2 cellular contexts compared by ENCODE assay signal in the genomic region with DNA sequence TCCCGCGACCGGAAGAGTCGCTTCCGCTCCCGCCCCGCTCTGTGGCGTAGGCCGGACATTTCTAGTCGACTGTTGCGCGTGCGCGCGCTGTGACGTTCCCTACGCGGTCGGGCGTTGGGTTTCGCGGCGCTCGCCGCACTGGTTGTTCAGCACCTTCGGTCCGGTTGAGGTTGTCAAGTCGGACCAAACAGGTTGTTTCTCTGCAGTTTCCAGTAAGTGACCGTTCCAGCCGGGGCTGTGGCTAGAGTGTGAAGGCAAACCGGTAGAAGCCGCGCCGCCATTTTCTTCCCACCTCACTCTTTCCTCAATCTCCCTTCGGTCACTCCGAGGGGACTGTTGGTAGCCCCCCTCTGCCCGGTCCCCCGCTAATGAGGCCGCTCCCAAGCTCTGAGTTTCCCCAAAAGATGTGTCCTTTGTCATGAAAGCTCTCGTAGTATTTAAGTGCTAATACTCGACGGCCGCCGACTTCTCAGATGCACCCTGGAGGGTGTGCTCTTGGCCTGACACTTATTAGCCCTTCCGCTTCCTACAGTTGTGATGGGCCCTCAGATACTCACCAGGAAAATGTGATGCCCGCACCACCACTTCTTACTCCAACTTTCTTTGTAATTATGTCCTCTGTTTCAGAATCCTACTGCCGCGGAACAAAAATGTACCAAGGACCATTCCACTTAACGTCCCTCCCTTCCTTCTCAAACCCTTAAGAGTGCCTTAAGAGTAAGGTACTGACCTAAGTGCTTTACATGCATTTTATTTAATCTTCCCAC.
TF ChIP-seq lines count a peak whose summit lies in the region.

No MANE protein-coding gene starts in this region.

TF ChIP-seq in HCT116, 20 proteins besides CTCF, POLR2A, EP300 and RAD21 (continued from another document):
- TF ChIP-seq, protein P1, sequence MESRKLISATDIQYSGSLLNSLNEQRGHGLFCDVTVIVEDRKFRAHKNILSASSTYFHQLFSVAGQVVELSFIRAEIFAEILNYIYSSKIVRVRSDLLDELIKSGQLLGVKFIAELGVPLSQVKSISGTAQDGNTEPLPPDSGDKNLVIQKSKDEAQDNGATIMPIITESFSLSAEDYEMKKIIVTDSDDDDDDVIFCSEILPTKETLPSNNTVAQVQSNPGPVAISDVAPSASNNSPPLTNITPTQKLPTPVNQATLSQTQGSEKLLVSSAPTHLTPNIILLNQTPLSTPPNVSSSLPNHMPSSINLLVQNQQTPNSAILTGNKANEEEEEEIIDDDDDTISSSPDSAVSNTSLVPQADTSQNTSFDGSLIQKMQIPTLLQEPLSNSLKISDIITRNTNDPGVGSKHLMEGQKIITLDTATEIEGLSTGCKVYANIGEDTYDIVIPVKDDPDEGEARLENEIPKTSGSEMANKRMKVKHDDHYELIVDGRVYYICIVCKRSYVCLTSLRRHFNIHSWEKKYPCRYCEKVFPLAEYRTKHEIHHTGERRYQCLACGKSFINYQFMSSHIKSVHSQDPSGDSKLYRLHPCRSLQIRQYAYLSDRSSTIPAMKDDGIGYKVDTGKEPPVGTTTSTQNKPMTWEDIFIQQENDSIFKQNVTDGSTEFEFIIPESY (IDR thresholded peaks at IDR 0.05; ENCODE audit: extremely low read depth, insufficient replicate concordance, low read length) = no peak
- TF ChIP-seq, protein P2, sequence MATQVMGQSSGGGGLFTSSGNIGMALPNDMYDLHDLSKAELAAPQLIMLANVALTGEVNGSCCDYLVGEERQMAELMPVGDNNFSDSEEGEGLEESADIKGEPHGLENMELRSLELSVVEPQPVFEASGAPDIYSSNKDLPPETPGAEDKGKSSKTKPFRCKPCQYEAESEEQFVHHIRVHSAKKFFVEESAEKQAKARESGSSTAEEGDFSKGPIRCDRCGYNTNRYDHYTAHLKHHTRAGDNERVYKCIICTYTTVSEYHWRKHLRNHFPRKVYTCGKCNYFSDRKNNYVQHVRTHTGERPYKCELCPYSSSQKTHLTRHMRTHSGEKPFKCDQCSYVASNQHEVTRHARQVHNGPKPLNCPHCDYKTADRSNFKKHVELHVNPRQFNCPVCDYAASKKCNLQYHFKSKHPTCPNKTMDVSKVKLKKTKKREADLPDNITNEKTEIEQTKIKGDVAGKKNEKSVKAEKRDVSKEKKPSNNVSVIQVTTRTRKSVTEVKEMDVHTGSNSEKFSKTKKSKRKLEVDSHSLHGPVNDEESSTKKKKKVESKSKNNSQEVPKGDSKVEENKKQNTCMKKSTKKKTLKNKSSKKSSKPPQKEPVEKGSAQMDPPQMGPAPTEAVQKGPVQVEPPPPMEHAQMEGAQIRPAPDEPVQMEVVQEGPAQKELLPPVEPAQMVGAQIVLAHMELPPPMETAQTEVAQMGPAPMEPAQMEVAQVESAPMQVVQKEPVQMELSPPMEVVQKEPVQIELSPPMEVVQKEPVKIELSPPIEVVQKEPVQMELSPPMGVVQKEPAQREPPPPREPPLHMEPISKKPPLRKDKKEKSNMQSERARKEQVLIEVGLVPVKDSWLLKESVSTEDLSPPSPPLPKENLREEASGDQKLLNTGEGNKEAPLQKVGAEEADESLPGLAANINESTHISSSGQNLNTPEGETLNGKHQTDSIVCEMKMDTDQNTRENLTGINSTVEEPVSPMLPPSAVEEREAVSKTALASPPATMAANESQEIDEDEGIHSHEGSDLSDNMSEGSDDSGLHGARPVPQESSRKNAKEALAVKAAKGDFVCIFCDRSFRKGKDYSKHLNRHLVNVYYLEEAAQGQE (IDR thresholded peaks at IDR 0.05; ENCODE audit: low read depth) = no peak
- TF ChIP-seq JUND (IDR thresholded peaks at IDR 0.05) (0 out of 2 replicates have a peak, but pooled peaks have one; percentile 24), ELF1 (IDR thresholded peaks at IDR 0.05; ENCODE audit: borderline replicate concordance, low read depth) (peak; percentile 44; the same call in 1 of the 2 replicates), ZFX (IDR thresholded peaks at IDR 0.05) (peak; percentile 38), YY1 (IDR thresholded peaks at IDR 0.05; ENCODE audit: extremely low read depth, insufficient replicate concordance, low read depth, low read length) (peak; percentile 64), SP1 (IDR thresholded peaks at IDR 0.05; ENCODE audit: low read depth) (no peak), SRF (IDR thresholded peaks at IDR 0.05; ENCODE audit: low read depth) (no peak)
- TF ChIP-seq, protein P3, sequence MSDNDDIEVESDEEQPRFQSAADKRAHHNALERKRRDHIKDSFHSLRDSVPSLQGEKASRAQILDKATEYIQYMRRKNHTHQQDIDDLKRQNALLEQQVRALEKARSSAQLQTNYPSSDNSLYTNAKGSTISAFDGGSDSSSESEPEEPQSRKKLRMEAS (IDR thresholded peaks at IDR 0.05) = peak; percentile 73

TF ChIP-seq in SK-N-SH treated with all-trans-retinoic acid at 6 μM for 48 hours, 23 proteins besides CTCF, POLR2A, EP300 and RAD21 (continued from another document):
- TF ChIP-seq, protein P4, sequence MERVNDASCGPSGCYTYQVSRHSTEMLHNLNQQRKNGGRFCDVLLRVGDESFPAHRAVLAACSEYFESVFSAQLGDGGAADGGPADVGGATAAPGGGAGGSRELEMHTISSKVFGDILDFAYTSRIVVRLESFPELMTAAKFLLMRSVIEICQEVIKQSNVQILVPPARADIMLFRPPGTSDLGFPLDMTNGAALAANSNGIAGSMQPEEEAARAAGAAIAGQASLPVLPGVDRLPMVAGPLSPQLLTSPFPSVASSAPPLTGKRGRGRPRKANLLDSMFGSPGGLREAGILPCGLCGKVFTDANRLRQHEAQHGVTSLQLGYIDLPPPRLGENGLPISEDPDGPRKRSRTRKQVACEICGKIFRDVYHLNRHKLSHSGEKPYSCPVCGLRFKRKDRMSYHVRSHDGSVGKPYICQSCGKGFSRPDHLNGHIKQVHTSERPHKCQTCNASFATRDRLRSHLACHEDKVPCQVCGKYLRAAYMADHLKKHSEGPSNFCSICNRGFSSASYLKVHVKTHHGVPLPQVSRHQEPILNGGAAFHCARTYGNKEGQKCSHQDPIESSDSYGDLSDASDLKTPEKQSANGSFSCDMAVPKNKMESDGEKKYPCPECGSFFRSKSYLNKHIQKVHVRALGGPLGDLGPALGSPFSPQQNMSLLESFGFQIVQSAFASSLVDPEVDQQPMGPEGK (CRISPR knock-in tag; IDR thresholded peaks at IDR 0.05; ENCODE audit: borderline replicate concordance) = no peak
- TF ChIP-seq ISL1 (CRISPR knock-in tag; IDR thresholded peaks at IDR 0.05) = no peak
- TF ChIP-seq, protein P5, sequence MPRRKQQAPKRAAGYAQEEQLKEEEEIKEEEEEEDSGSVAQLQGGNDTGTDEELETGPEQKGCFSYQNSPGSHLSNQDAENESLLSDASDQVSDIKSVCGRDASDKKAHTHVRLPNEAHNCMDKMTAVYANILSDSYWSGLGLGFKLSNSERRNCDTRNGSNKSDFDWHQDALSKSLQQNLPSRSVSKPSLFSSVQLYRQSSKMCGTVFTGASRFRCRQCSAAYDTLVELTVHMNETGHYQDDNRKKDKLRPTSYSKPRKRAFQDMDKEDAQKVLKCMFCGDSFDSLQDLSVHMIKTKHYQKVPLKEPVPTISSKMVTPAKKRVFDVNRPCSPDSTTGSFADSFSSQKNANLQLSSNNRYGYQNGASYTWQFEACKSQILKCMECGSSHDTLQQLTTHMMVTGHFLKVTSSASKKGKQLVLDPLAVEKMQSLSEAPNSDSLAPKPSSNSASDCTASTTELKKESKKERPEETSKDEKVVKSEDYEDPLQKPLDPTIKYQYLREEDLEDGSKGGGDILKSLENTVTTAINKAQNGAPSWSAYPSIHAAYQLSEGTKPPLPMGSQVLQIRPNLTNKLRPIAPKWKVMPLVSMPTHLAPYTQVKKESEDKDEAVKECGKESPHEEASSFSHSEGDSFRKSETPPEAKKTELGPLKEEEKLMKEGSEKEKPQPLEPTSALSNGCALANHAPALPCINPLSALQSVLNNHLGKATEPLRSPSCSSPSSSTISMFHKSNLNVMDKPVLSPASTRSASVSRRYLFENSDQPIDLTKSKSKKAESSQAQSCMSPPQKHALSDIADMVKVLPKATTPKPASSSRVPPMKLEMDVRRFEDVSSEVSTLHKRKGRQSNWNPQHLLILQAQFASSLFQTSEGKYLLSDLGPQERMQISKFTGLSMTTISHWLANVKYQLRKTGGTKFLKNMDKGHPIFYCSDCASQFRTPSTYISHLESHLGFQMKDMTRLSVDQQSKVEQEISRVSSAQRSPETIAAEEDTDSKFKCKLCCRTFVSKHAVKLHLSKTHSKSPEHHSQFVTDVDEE (CRISPR knock-in tag; IDR thresholded peaks at IDR 0.05) = no peak
